Comparison of ENCODE assay signal across 8 cellular contexts in genomic region chr7:121438017-121438955, GRCh38. TPM values are rescaled to one million over a fixed set of nuclear protein-coding genes. Genes with fewer than 3 reads are reported as not detected.
DNase-seq lines count a peak whose midpoint lies in the region; ATAC-seq and TF ChIP-seq lines count a peak whose summit lies in the region.
"Not testable (repeated sequence)": the region's sequence is repeated elsewhere in the genome, so short reads cannot be mapped to it uniquely, and the experiment has no call there.

No MANE protein-coding gene starts in this region.

- H3K79me2 ChIP-seq in fibroblast of lung (ENCODE audit: control insufficient read depth, insufficient read depth, low read length) = not testable (repeated sequence)

- H3K27me3 ChIP-seq in fibroblast of lung (ENCODE audit: control insufficient read depth, insufficient read depth, low read length) = not testable (repeated sequence)

- TF ChIP-seq CTCF in CD14-positive monocyte (IDR thresholded peaks at IDR 0.05) = not testable (repeated sequence)
- peak in 1 of 2 donors; percentile 16 for TF ChIP-seq CTCF in fibroblast of lung (conservative IDR thresholded peaks at IDR 0.05 in 1 of 2, IDR thresholded peaks at IDR 0.05 in 1 of 2; ENCODE audit: low read depth in 1 of 2, low read length in 2 of 2)

- H3K4me1 Mint-ChIP-seq in CD14-positive monocyte = peaks cover 11% of the 10 kb centered on the region
- H3K4me1 Mint-ChIP-seq in T-cell = peaks cover 26 to 54% (median 44%) of the 10 kb centered on the region in 3 donors

- H3K27ac ChIP-seq in fibroblast of lung (ENCODE audit: insufficient read depth, low read length) = not testable (repeated sequence)

- H3K4me1 ChIP-seq in fibroblast of lung (ENCODE audit: control insufficient read depth, extremely low read depth, insufficient read depth, low read length) = not testable (repeated sequence)

- CTCF ChIA-PET in T-cell (lab: Charles Lee) = interaction anchor here (0.6 to 2.4 kb wide), 11 partner anchors 42 to 106 kb away, joined by 3 to 19 read pairs (median 3); partner anchors contain the start of gene FAM3C (in 2 of the 2)

- H3K27me3 Mint-ChIP-seq in CD14-positive monocyte (ENCODE audit: low read depth in 3 of 3); T-cell: not testable (repeated sequence)

- H3K36me3 Mint-ChIP-seq in CD14-positive monocyte, T-cell: not testable (repeated sequence)

- peak overlapping the region; percentile 68 for H2AFZ ChIP-seq in fibroblast of lung (ENCODE audit: low read length)

- not testable (repeated sequence) for DNase-seq in CD14-positive monocyte (ENCODE audit: low spot score)
- DNase-seq in Kasumi-1 (lab: John Stamatoyannopoulos, UW) (peak; percentile 16 to 36), T-cell (peak; percentile 67 to 88 (median 83)), fibroblast of lung (ENCODE audit: low read depth in 2 of 2) (peak; percentile 65 to 86), myocyte (ENCODE audit: low read depth) (peak; percentile 83)
- peak; percentile 84 for DNase-seq in activated effector memory CD4-positive, alpha-beta T cell treated with anti-CD3 and anti-CD28 coated beads, Interleukin-2, amount 50 U/mL, for 16 hours
- DNase-seq in stimulated activated CD4-positive, alpha-beta T cell treated with anti-CD3 and anti-CD28 coated beads, TNF-alpha, amount 100 ng/mL, for 48 hours (ENCODE audit: low read depth in 3 of 3) = peak; percentile 37 to 68 (median 53)

- H3K4me3 ChIP-seq in fibroblast of lung (replicated peaks in 1 of 4; ENCODE audit: control extremely low read depth in 1 of 4, insufficient read depth in 1 of 4, low read depth in 3 of 4, low read length in 4 of 4) = peak overlapping the region in 3 of 4 experiments; percentile 26 to 54 (median 41)

- not testable (repeated sequence) for H3K36me3 ChIP-seq in fibroblast of lung (ENCODE audit: control insufficient read depth, insufficient read depth, low read length)

- intact Hi-C loops in CD14-positive monocyte (cut with micrococcal nuclease) = not testable (repeated sequence)

- H4K20me1 ChIP-seq in fibroblast of lung (ENCODE audit: control insufficient read depth, extremely low read depth, insufficient read depth, low read length) = not testable (repeated sequence)

- H3K27ac Mint-ChIP-seq in CD14-positive monocyte = peak overlapping the region in 1 of 7 donors; percentile 15
- peak overlapping the region; percentile 97 for H3K27ac Mint-ChIP-seq in T-cell

- H3K9me3 Mint-ChIP-seq in CD14-positive monocyte, T-cell: not testable (repeated sequence)

- H3K4me3 Mint-ChIP-seq in CD14-positive monocyte (peak overlapping the region; percentile 60 to 80), T-cell (peak overlapping the region; percentile 66 to 72 (median 68))

- ATAC-seq in GM21515 (IDR thresholded peaks at IDR 0.05; ENCODE audit: unreplicated experiment) (peak; percentile 40), T-cell (replicated peaks in 1 of 4) (peak; percentile 73 to 83 (median 77))

- not testable (repeated sequence) for H3K9me3 ChIP-seq in fibroblast of lung (ENCODE audit: control insufficient read depth, insufficient read depth, low read depth, low read length)

- peak overlapping the region; percentile 68 for H3K4me2 ChIP-seq in fibroblast of lung (ENCODE audit: extremely low read depth, insufficient read depth, low read length)

- not testable (repeated sequence) for H3K9ac ChIP-seq in fibroblast of lung (ENCODE audit: insufficient read depth, low read length)

- POLR2A ChIA-PET in T-cell (lab: Charles Lee) = interaction anchor here in 1 of 2 donors (0.8 to 1.1 kb wide), 2 partner anchors 50 to 65 kb away, joined by 3 read pairs; no protein-coding TSS in a partner anchor

RNA-seq across cellular contexts. Expression of gene FAM3C, which starts 42.2 kb away (rescaled TPM):
- polyA plus RNA-seq in CD14-positive monocyte (10 to 100 TPM in 1 of 2 donors, 1 to 10 TPM in 1; 7.3 to 13.0 TPM), fibroblast of lung (51.4 and 60.8 TPM in 2 replicates)
- total RNA-seq in T-cell (10 to 100 TPM in 4 of 5 donors, 1 to 10 TPM in 1; 8.8 to 21.8 (median 14.9) TPM), fibroblast of lung (21.6 and 26.3 TPM in 2 replicates), myocyte (111 and 166 TPM in 2 replicates)
- polyA plus RNA-seq in fibroblast of lung (2012) = 47.7 and 52.0 TPM in 2 replicates
- not detected in 2 replicates for polyA minus RNA-seq in fibroblast of lung (ENCODE audit: low replicate concordance)
- 66.3 TPM for polyA plus RNA-seq in myocyte (2012)
